Comparison of ENCODE assay signal across 8 cellular contexts in the genomic region with DNA sequence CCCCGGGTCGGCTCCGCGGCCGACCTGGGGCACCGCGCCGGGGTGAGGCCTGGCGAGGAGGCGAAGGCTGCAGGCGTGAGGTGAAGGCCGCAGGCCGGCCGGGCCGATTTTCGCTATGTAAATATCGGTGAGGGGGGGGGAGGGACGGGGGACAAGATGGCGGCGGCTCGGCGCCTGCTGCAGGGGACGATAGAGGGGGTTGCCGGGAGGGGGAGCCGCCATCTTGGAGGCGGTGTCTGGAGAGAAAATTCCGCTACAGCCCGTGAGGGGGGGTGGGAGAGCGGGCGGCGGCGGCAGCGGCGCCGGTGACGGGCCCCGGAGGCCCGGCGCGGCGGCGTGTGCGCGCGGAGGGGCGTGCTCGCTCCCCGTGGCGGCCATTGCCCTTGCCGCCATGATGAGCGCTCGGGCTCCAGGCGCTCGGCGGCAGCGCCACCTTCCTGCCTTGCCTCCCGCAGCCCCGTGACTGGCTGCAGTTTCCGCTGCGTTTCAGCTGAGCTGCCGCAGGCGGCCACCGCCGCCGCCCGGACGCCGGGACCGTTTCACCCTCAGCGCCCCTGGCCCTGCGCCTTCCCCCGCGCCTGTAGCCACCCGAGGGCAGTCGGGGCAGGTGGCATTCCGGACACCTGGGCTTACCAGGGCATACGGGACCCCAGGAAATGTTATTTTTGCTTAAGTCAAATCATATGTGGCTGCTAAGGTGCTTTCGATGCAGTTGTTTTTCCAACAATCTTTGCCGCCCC. TPM values are rescaled to one million over a fixed set of nuclear protein-coding genes. Genes with fewer than 3 reads are reported as not detected.
DNase-seq lines count a peak whose midpoint lies in the region; ATAC-seq and TF ChIP-seq lines count a peak whose summit lies in the region.

No MANE protein-coding gene starts in this region.

- peak overlapping the region; percentile 96 for H3K27ac ChIP-seq in colonic mucosa

- H3K4me1 ChIP-seq in colonic mucosa, result peaks cover 7% of the 10 kb centered on the region

- peak; percentile 70 for ATAC-seq in GM19023 (IDR thresholded peaks at IDR 0.05; ENCODE audit: unreplicated experiment)
- peak; percentile 58 for ATAC-seq in HG03196 (IDR thresholded peaks at IDR 0.05; ENCODE audit: unreplicated experiment)
- peak; percentile 83 for ATAC-seq in left lobe of liver

- H3K4me3 ChIP-seq in colonic mucosa, result peak overlapping the region; percentile 64

- TF ChIP-seq CTCF in colonic mucosa (IDR thresholded peaks at IDR 0.05), result peak; percentile 33

- H3K9me3 ChIP-seq in colonic mucosa, result no peaks in the 10 kb centered on the region

- intact Hi-C loops in colonic mucosa (cut with DNase I), result loop anchor here (10.0 kb wide), 1 partner anchor 95 kb away; the partner anchor contains the start of gene EIF2S3

- peaks cover 5% of the 10 kb centered on the region for H3K36me3 ChIP-seq in colonic mucosa

- DNase-seq in Ammon's horn (ENCODE audit: low spot score) (peak; percentile 81), NCI-H446 treated with DMSO at 0.1 percent for 48 hours (lab: John Stamatoyannopoulos, UW) (peak; percentile 69), colonic mucosa (peak; percentile 93), left lobe of liver (ENCODE audit: low spot score) (peak; percentile 84)
- peak; percentile 86 for DNase-seq in activated CD4-positive, alpha-beta T cell treated with anti-CD3 and anti-CD28 coated beads for 48 hours
- peak; percentile 80 for DNase-seq in stimulated activated CD4-positive, alpha-beta T cell treated with anti-CD3 and anti-CD28 coated beads, Interleukin-2, amount 100 ng/mL, for 4 hours (ENCODE audit: low read depth)

- peak overlapping the region; percentile 81 to 95 for H3K9ac ChIP-seq in colonic mucosa (ENCODE audit: low read depth in 2 of 2, low read length in 2 of 2)

- no peaks in the 10 kb centered on the region for H3K27me3 ChIP-seq in colonic mucosa

RNA-seq across cellular contexts. Expression of gene ZFX, which starts 0.7 kb away (rescaled TPM):
- total RNA-seq in colonic mucosa (10 to 100 TPM; 44.0 to 44.4 TPM), left lobe of liver (12.5 TPM)

Comparison
In these comparisons a context has a peak if more than half of its experiments do, and no peak if none do; other contexts are left out.
1. Peak in every context shown above with its lines: DNase-seq, ATAC-seq, H3K4me3 ChIP-seq and H3K27ac ChIP-seq.